ENCODE assay signal across 24 cellular contexts in the genomic region with DNA sequence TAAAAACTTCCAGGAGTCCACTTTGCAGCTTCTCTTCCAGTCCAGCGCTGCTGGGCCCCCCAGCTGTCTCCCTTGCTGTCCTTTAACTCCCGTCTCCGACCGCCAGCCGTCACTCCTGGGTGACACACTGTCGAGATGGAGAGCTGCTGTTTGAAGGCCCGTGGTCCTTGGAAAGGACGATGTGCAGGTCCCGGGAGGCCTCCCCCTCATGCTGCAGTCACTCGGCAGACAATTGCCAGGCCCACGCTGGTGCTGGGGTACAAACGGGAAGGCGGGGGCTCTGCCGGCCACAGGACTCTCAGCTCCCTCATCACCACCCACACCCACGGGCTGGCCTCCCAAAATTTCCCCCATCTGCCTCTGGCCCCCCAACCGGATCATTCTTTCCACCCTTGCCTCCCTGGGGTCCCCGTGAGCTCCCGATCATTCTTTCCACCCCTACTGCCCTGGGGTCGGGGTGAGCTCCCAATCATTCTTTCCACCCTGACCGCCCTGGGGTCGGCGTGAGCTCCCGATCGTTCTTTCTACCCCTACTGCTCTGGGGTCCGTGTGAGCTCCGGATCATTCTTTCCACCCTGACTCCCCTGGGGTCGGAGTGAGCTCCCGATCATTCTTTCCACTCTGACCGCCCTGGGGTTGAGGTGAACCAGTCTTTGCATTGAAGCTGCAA. TPM values are rescaled to one million over a fixed set of nuclear protein-coding genes. Genes with fewer than 3 reads are reported as not detected.
A peak's percentile ranks its signal among the peaks of the same experiment; 100 is the strongest.
DNase-seq lines count a peak whose midpoint lies in the region; ATAC-seq and TF ChIP-seq lines count a peak whose summit lies in the region.
"Had no signal": no experiment of that assay in that cellular context is flagged by ENCODE, and none has a peak within 500 bp of the region (broad histone marks: within the 10 kb centered on the region; RNA-seq: fewer than 3 reads in every experiment).

No MANE protein-coding gene starts in this region.

- no peaks in the 10 kb centered on the region for H3K27me3 Mint-ChIP-seq in activated T-helper 1 cell treated with anti-CD3 and anti-CD28 coated beads, Interleukin-12 subunit alpha, Interleukin-12 subunit beta, Interleukin-2, Interleukin-4 antibody, amounts not matched to agents 30 ng/mL and 10 ng/mL and 1 ng/mL, durations not matched to agents 14 hours and 24 hours and 36 hours (ENCODE audit: insufficient read depth)
- no peaks in the 10 kb centered on the region for H3K27me3 Mint-ChIP-seq in CD4-positive, alpha-beta T cell
- H3K27me3 Mint-ChIP-seq: CD4-positive, alpha-beta memory T cell had no signal

- no peaks in the 10 kb centered on the region for H3K9me3 Mint-ChIP-seq in activated T-helper 1 cell treated with anti-CD3 and anti-CD28 coated beads, Interleukin-12 subunit alpha, Interleukin-12 subunit beta, Interleukin-2, Interleukin-4 antibody, amounts not matched to agents 30 ng/mL and 10 ng/mL and 1 ng/mL, durations not matched to agents 14 hours and 24 hours and 36 hours
- no peaks in the 10 kb centered on the region for H3K9me3 Mint-ChIP-seq in CD4-positive, alpha-beta T cell
- H3K9me3 Mint-ChIP-seq: CD4-positive, alpha-beta memory T cell; HFFc6 had no signal

- peak overlapping the region; percentile 18 for H3K27ac Mint-ChIP-seq in activated T-helper 1 cell treated with anti-CD3 and anti-CD28 coated beads, Interleukin-12 subunit alpha, Interleukin-12 subunit beta, Interleukin-2, Interleukin-4 antibody, amounts not matched to agents 30 ng/mL and 10 ng/mL and 1 ng/mL, durations not matched to agents 14 hours and 24 hours and 36 hours
- H3K27ac Mint-ChIP-seq in CD4-positive, alpha-beta T cell, result no peak overlapping the region
- H3K27ac Mint-ChIP-seq: CD4-positive, alpha-beta memory T cell; HFFc6 had no signal

- in situ Hi-C loops in ACHN (cut with HindIII; ENCODE audit: low pct_ligation_motif_present, low pct_unique_long_range_greater_than_20kb, low sequenced_read_pairs), result no loop called here

- H3K36me3 ChIP-seq in SK-N-SH (replicated peaks in 1 of 2; ENCODE audit: control insufficient read depth in 1 of 2, insufficient read depth in 2 of 2, low read length in 1 of 2) (peaks cover 4 to 62% of the 10 kb centered on the region in 2 experiments), osteoblast (ENCODE audit: insufficient read depth, low read length) (peaks cover 21% of the 10 kb centered on the region)

- no peak for TF ChIP-seq EP300 in SK-N-SH (IDR thresholded peaks at IDR 0.05; ENCODE audit: borderline replicate concordance in 1 of 2, low read depth in 1 of 2, low read length in 1 of 2)

- H3F3A ChIP-seq in SK-N-SH (replicated peaks; ENCODE audit: insufficient read depth), result no peaks in the 10 kb centered on the region

- H2AFZ ChIP-seq in SK-N-SH (ENCODE audit: low read depth) (no peak overlapping the region), osteoblast (ENCODE audit: low read length) (no peak overlapping the region)
- H2AFZ ChIP-seq: GM23248 had no signal

- H3K9me2 ChIP-seq in SK-N-SH, result no peaks in the 10 kb centered on the region

- H3K79me2 ChIP-seq in SK-N-SH (ENCODE audit: insufficient read depth) (no peaks in the 10 kb centered on the region), osteoblast (ENCODE audit: insufficient read depth, low read length) (no peaks in the 10 kb centered on the region)

- H3K9me3 ChIP-seq in SK-N-SH, result no peaks in the 10 kb centered on the region
- no peaks in the 10 kb centered on the region for H3K9me3 ChIP-seq in osteoblast (ENCODE audit: low read depth, low read length)
- no peaks in the 10 kb centered on the region for H3K9me3 ChIP-seq in CD4-positive, alpha-beta T cell (ENCODE audit: control insufficient read depth, low read length)
- H3K9me3 ChIP-seq: BE2C, HAP-1, MG63 had no signal

- TF ChIP-seq CTCF in SK-N-SH (IDR thresholded peaks at IDR 0.05) (no peak), osteoblast (IDR thresholded peaks at IDR 0.05; ENCODE audit: extremely low read depth, low read depth, low read length) (no peak)
- no peak for TF ChIP-seq CTCF in CD4-positive, alpha-beta T cell (IDR thresholded peaks at IDR 0.05)

- H3K4me3 ChIP-seq in SK-N-SH (ENCODE audit: low read depth in 2 of 2, low read length in 1 of 2) (no peak overlapping the region), osteoblast (ENCODE audit: insufficient read depth, low read length) (no peak overlapping the region)
- H3K4me3 ChIP-seq: GM23248, HAP-1, MG63 had no signal

- no peak for ATAC-seq in SK-N-SH treated with all-trans-retinoic acid at 6 μM for 48 hours
- ATAC-seq in CD4-positive, alpha-beta T cell (ENCODE audit: poor library complexity), result no peak
- ATAC-seq in GM21423 (IDR thresholded peaks at IDR 0.05; ENCODE audit: unreplicated experiment), result no peak

- H3K36me3 Mint-ChIP-seq in activated T-helper 1 cell treated with anti-CD3 and anti-CD28 coated beads, Interleukin-12 subunit alpha, Interleukin-12 subunit beta, Interleukin-2, Interleukin-4 antibody, amounts not matched to agents 30 ng/mL and 10 ng/mL and 1 ng/mL, durations not matched to agents 14 hours and 24 hours and 36 hours (ENCODE audit: low read depth), result peaks cover 18% of the 10 kb centered on the region
- H3K36me3 Mint-ChIP-seq in CD4-positive, alpha-beta T cell (ENCODE audit: low read depth), result peaks cover 25% of the 10 kb centered on the region

- CTCF ChIA-PET in SK-N-SH (lab: Yijun Ruan, JAX), result interaction anchor here (1.2 to 1.3 kb wide), 2 partner anchors 10 to 54 kb away, joined by 3 read pairs; no protein-coding TSS in a partner anchor
- CTCF ChIA-PET in CD4-positive, alpha-beta T cell (lab: Charles Lee), result no interaction called here

- POLR2A ChIA-PET in SK-N-SH (lab: Yijun Ruan, JAX), result interaction anchor here (1.0 kb wide), 1 partner anchor 16 kb away, joined by 3 read pairs; no protein-coding TSS in a partner anchor
- POLR2A ChIA-PET in CD4-positive, alpha-beta T cell (lab: Charles Lee), result no interaction called here

- no peaks in the 10 kb centered on the region for H3K27me3 ChIP-seq in SK-N-SH (ENCODE audit: insufficient read depth)
- H3K27me3 ChIP-seq in osteoblast (ENCODE audit: insufficient read depth, low read length), result no peaks in the 10 kb centered on the region
- no peaks in the 10 kb centered on the region for H3K27me3 ChIP-seq in CD4-positive, alpha-beta T cell (ENCODE audit: control insufficient read depth, insufficient read depth, low read length)
- H3K27me3 ChIP-seq: BE2C, MG63 had no signal

- TF ChIP-seq RAD21 in SK-N-SH (IDR thresholded peaks at IDR 0.05; ENCODE audit: low read length), result no peak

- DNase-seq in SK-N-SH (peak; percentile 19), D341Med (ENCODE audit: low spot score) (peak; percentile 23), osteoblast (ENCODE audit: insufficient read length, low spot score, missing footprints) (peak; percentile 86), ACHN (no peak)
- no peak for DNase-seq in activated T-helper 1 cell treated with anti-CD3 and anti-CD28 coated beads, Interleukin-12 subunit alpha, Interleukin-12 subunit beta, Interleukin-2, Interleukin-4 antibody, amounts not matched to agents 30 ng/mL and 10 ng/mL and 1 ng/mL, durations not matched to agents 14 hours and 24 hours and 36 hours (ENCODE audit: low spot score)
- DNase-seq in CD4-positive, alpha-beta T cell, result no peak
- DNase-seq: BE2C, COR-L47, DMS79, EL, GF-D8, GM23248, HFFc6, KG1, MG63, NCI-H2029 treated with DMSO at 0.1 percent for 48 hours, NCI-H526 treated with DMSO at 0.1 percent for 48 hours, RPMI8226, SHP77 treated with DMSO at 0.1 percent for 48 hours had no signal

- H3K4me3 Mint-ChIP-seq in activated T-helper 1 cell treated with anti-CD3 and anti-CD28 coated beads, Interleukin-12 subunit alpha, Interleukin-12 subunit beta, Interleukin-2, Interleukin-4 antibody, amounts not matched to agents 30 ng/mL and 10 ng/mL and 1 ng/mL, durations not matched to agents 14 hours and 24 hours and 36 hours, result no peak overlapping the region
- H3K4me3 Mint-ChIP-seq in CD4-positive, alpha-beta T cell, result no peak overlapping the region
- H3K4me3 Mint-ChIP-seq: CD4-positive, alpha-beta memory T cell; HFFc6 had no signal

- WGBS in SK-N-SH (ENCODE audit: low lambda C conversion rate), result 95% methylated on average over 22 of the region's 29 CpGs

- H4K20me1 ChIP-seq in SK-N-SH (ENCODE audit: insufficient read depth) (no peaks in the 10 kb centered on the region), osteoblast (ENCODE audit: insufficient read depth, low read length) (peaks cover 1% of the 10 kb centered on the region)

- no peak overlapping the region for H3K9ac ChIP-seq in SK-N-SH
- H3K9ac ChIP-seq: GM23248 had no signal

- intact Hi-C loops in activated T-helper 1 cell treated with anti-CD3 and anti-CD28 coated beads, Interleukin-12 subunit alpha, Interleukin-12 subunit beta, Interleukin-2, Interleukin-4 antibody, amounts not matched to agents 30 ng/mL and 10 ng/mL and 1 ng/mL, durations not matched to agents 14 hours and 24 hours and 36 hours (cut with micrococcal nuclease), result no loop called here
- intact Hi-C loops in CD4-positive, alpha-beta T cell (cut with DNase I, micrococcal nuclease), result no loop called here

- H3K4me1 ChIP-seq in SK-N-SH (ENCODE audit: control insufficient read depth in 1 of 2, insufficient read depth in 2 of 2, low read depth in 1 of 2, low read length in 1 of 2) (no peaks in the 10 kb centered on the region), osteoblast (ENCODE audit: insufficient read depth, low read length) (no peaks in the 10 kb centered on the region)
- H3K4me1 ChIP-seq: BE2C, HAP-1 had no signal

- H3K4me2 ChIP-seq in SK-N-SH, result no peak overlapping the region
- no peak overlapping the region for H3K4me2 ChIP-seq in osteoblast (ENCODE audit: insufficient read depth, low read length)

- H3K27ac ChIP-seq in SK-N-SH (ENCODE audit: low read depth in 2 of 2, low read length in 1 of 2), result no peak overlapping the region
- H3K27ac ChIP-seq in osteoblast (ENCODE audit: low read depth, low read length), result no peak overlapping the region
- no peak overlapping the region for H3K27ac ChIP-seq in CD4-positive, alpha-beta T cell (ENCODE audit: low read depth, low read length)
- H3K27ac ChIP-seq: 22Rv1, GM23248 had no signal

- H3K4me1 Mint-ChIP-seq in activated T-helper 1 cell treated with anti-CD3 and anti-CD28 coated beads, Interleukin-12 subunit alpha, Interleukin-12 subunit beta, Interleukin-2, Interleukin-4 antibody, amounts not matched to agents 30 ng/mL and 10 ng/mL and 1 ng/mL, durations not matched to agents 14 hours and 24 hours and 36 hours (ENCODE audit: low read depth), result peaks cover 6% of the 10 kb centered on the region
- H3K4me1 Mint-ChIP-seq in CD4-positive, alpha-beta T cell (ENCODE audit: low read depth), result no peaks in the 10 kb centered on the region

RNA-seq across cellular contexts. Expression of gene ZNF554, which starts 16.0 kb away (rescaled TPM):
- 1.7 and 2.1 TPM in 2 replicates for polyA plus RNA-seq in SK-N-SH (2012; rRNA removed)
- polyA plus RNA-seq in SK-N-SH (2012; cell fraction: cytosol; rRNA removed), result 1.1 and 1.3 TPM in 2 replicates
- 5.6 and 5.8 TPM in 2 replicates for polyA plus RNA-seq in SK-N-SH (2012; cell fraction: nucleus; rRNA removed)
- total RNA-seq in activated T-helper 1 cell treated with anti-CD3 and anti-CD28 coated beads, Interleukin-12 subunit alpha, Interleukin-12 subunit beta, Interleukin-2, Interleukin-4 antibody, amounts not matched to agents 30 ng/mL and 10 ng/mL and 1 ng/mL, durations not matched to agents 14 hours and 24 hours and 36 hours, result 1.8 and 1.9 TPM in 2 replicates
- 5.6 and 5.8 TPM in 2 replicates for total RNA-seq in osteoblast
- 1 to 10 TPM; 3.5 to 3.6 TPM for total RNA-seq in CD4-positive, alpha-beta T cell

RNA-seq across cellular contexts. Expression of gene THOP1, which starts 18.3 kb away (rescaled TPM):
- polyA plus RNA-seq in SK-N-SH (2012; rRNA removed), result 124 and 138 TPM in 2 replicates
- polyA plus RNA-seq in SK-N-SH (2012; cell fraction: cytosol; rRNA removed), result 57.3 and 90.2 TPM in 2 replicates
- 210 and 269 TPM in 2 replicates for polyA plus RNA-seq in SK-N-SH (2012; cell fraction: nucleus; rRNA removed)
- total RNA-seq in activated T-helper 1 cell treated with anti-CD3 and anti-CD28 coated beads, Interleukin-12 subunit alpha, Interleukin-12 subunit beta, Interleukin-2, Interleukin-4 antibody, amounts not matched to agents 30 ng/mL and 10 ng/mL and 1 ng/mL, durations not matched to agents 14 hours and 24 hours and 36 hours, result 190 and 195 TPM in 2 replicates
- total RNA-seq in osteoblast, result 45.6 and 49.5 TPM in 2 replicates
- total RNA-seq in CD4-positive, alpha-beta T cell, result 10 to 100 TPM; 26.6 to 27.3 TPM

RNA-seq across cellular contexts. Expression of gene SGTA, which starts 20.5 kb away (rescaled TPM):
- 60.4 and 78.4 TPM in 2 replicates for polyA plus RNA-seq in SK-N-SH (2012; rRNA removed)
- polyA plus RNA-seq in SK-N-SH (2012; cell fraction: cytosol; rRNA removed), result 31.1 and 45.4 TPM in 2 replicates
- polyA plus RNA-seq in SK-N-SH (2012; cell fraction: nucleus; rRNA removed), result 58.8 and 85.2 TPM in 2 replicates
- total RNA-seq in activated T-helper 1 cell treated with anti-CD3 and anti-CD28 coated beads, Interleukin-12 subunit alpha, Interleukin-12 subunit beta, Interleukin-2, Interleukin-4 antibody, amounts not matched to agents 30 ng/mL and 10 ng/mL and 1 ng/mL, durations not matched to agents 14 hours and 24 hours and 36 hours, result 73.4 and 77.8 TPM in 2 replicates
- total RNA-seq in osteoblast, result 35.9 and 38.7 TPM in 2 replicates
- total RNA-seq in CD4-positive, alpha-beta T cell, result 10 to 100 TPM; 28.3 to 29.7 TPM

RNA-seq across cellular contexts. Expression of gene ZNF555, which starts 37.7 kb away (rescaled TPM):
- polyA plus RNA-seq in SK-N-SH (2012; rRNA removed), result 1.4 and 2.2 TPM in 2 replicates
- 1.8 and 2.1 TPM in 2 replicates for polyA plus RNA-seq in SK-N-SH (2012; cell fraction: cytosol; rRNA removed)
- 2.0 and 3.1 TPM in 2 replicates for polyA plus RNA-seq in SK-N-SH (2012; cell fraction: nucleus; rRNA removed)
- 0.37 and 0.65 TPM in 2 replicates for total RNA-seq in activated T-helper 1 cell treated with anti-CD3 and anti-CD28 coated beads, Interleukin-12 subunit alpha, Interleukin-12 subunit beta, Interleukin-2, Interleukin-4 antibody, amounts not matched to agents 30 ng/mL and 10 ng/mL and 1 ng/mL, durations not matched to agents 14 hours and 24 hours and 36 hours
- total RNA-seq in osteoblast, result 6.2 and 8.0 TPM in 2 replicates
- 1 to 10 TPM; 2.3 to 2.4 TPM for total RNA-seq in CD4-positive, alpha-beta T cell

Comparison
In these comparisons a context has a peak if more than half of its experiments do, and no peak if none do; other contexts are left out.
1. DNase-seq: peak in SK-N-SH (single experiment), D341Med (single experiment) and osteoblast (single experiment); none in activated T-helper 1 cell treated with anti-CD3 and anti-CD28 coated beads, Interleukin-12 subunit alpha, Interleukin-12 subunit beta, Interleukin-2, Interleukin-4 antibody, amounts not matched to agents 30 ng/mL and 10 ng/mL and 1 ng/mL, durations not matched to agents 14 hours and 24 hours and 36 hours (single experiment), CD4-positive, alpha-beta T cell (0 of 10) and ACHN (single experiment).